7 cellular contexts compared by ENCODE assay signal in the genomic region with DNA sequence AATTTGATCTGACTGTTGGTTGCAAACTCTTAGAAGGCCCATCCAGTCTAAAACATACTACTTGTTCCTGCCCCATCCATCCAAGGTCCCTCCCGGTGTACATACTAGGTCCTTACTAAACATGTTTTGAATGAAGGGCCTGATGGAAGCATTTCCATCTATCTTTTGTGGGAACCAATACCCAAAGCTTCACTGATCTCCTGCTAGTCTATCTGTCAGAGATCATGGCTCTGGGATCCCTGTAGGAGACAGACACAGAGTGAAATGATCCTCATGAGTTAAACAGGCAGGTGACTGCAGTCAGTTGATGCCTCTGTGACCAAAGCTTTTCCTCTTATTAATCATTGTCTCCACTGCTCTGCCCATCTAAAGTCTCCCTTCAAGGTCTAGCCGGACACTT.
"Had no signal": no experiment of that assay in that cellular context is flagged by ENCODE, and none has a peak within 500 bp of the region (broad histone marks: within the 10 kb centered on the region; RNA-seq: fewer than 3 reads in every experiment).

No MANE protein-coding gene starts in this region.

- ATAC-seq: HepG2, K562 had no signal

- DNase-seq: IMR-90, KBM-7, KG1 had no signal

- H3K4me3 ChIP-seq: K562 had no signal

- H3K27ac ChIP-seq: HL-60, KMS-11 had no signal
